In genomic region chr5:29654990-29655389, GRCh38 we compare ENCODE assay signal across 19 cellular contexts.
"Had no signal": no experiment of that assay in that cellular context is flagged by ENCODE, and none has a peak within 500 bp of the region (broad histone marks: within the 10 kb centered on the region; RNA-seq: fewer than 3 reads in every experiment).

No MANE protein-coding gene starts in this region.

- DNase-seq: dermis blood vessel endothelial cell; dorsolateral prefrontal cortex; effector CD4-positive, alpha-beta T cell; effector memory CD4-positive, alpha-beta T cell; foreskin keratinocyte; head of caudate nucleus; heart right ventricle; hippocampal formation; left cardiac atrium; left lung; left ventricle myocardium superior; lower lobe of right lung; mesenchymal stem cell; mucosa of descending colon; naive B cell had no signal

- H3K4me3 Mint-ChIP-seq: mesothelial cell of epicardium, naive B cell had no signal

- H3K4me1 Mint-ChIP-seq: mesothelial cell of epicardium, naive B cell had no signal

- H3K27me3 ChIP-seq: dorsolateral prefrontal cortex, esophagus muscularis mucosa, foreskin keratinocyte, gastroesophageal sphincter, heart right ventricle, left lung had no signal

- H3K36me3 ChIP-seq: esophagus muscularis mucosa, gastroesophageal sphincter, heart right ventricle, left lung, lower lobe of right lung had no signal

- H3K4me1 ChIP-seq: esophagus muscularis mucosa, foreskin keratinocyte, gastroesophageal sphincter, heart right ventricle, left lung, lower lobe of right lung had no signal

- ATAC-seq: foreskin keratinocyte, gastroesophageal sphincter, heart right ventricle, left cardiac atrium, left lung, left ventricle myocardium superior, lower lobe of right lung, mucosa of descending colon had no signal

- H3K36me3 Mint-ChIP-seq: mesothelial cell of epicardium, naive B cell had no signal

- H3K27me3 Mint-ChIP-seq: naive B cell had no signal

- H3K27ac ChIP-seq: coronary artery, dorsolateral prefrontal cortex, esophagus muscularis mucosa, foreskin keratinocyte, gastroesophageal sphincter, heart right ventricle, left lung, lower lobe of right lung had no signal

- H3K9me3 ChIP-seq: esophagus muscularis mucosa, gastroesophageal sphincter had no signal

- H3K27ac Mint-ChIP-seq: mesothelial cell of epicardium had no signal

- H3K4me3 ChIP-seq: coronary artery, dorsolateral prefrontal cortex, esophagus muscularis mucosa, gastroesophageal sphincter, heart right ventricle, left lung, lower lobe of right lung, mucosa of descending colon had no signal
